Comparison of ENCODE assay signal across 16 cellular contexts in genomic region chr3:159845737-159846136, GRCh38. TPM values are rescaled to one million over a fixed set of nuclear protein-coding genes. Genes with fewer than 3 reads are reported as not detected.
DNase-seq lines count a peak whose midpoint lies in the region; FAIRE-seq and TF ChIP-seq lines count a peak whose summit lies in the region.
"Had no signal": no experiment of that assay in that cellular context is flagged by ENCODE, and none has a peak within 500 bp of the region (broad histone marks: within the 10 kb centered on the region; RNA-seq: fewer than 3 reads in every experiment).

No MANE protein-coding gene starts in this region.

- H3K36me3 ChIP-seq in keratinocyte (ENCODE audit: control insufficient read depth in 2 of 2, extremely low read depth in 1 of 2, insufficient read depth in 2 of 2, low read length in 2 of 2) (no peaks in the 10 kb centered on the region), sigmoid colon (no peaks in the 10 kb centered on the region)

- H3K79me2 ChIP-seq in keratinocyte (ENCODE audit: control insufficient read depth, insufficient read depth, low read length) = peaks cover 81% of the 10 kb centered on the region

- H3K4me3 ChIP-seq in keratinocyte (ENCODE audit: control insufficient read depth in 2 of 3, extremely low read depth in 1 of 3, insufficient read depth in 2 of 3, low read depth in 1 of 3, low read length in 3 of 3) = no peak overlapping the region
- no peak overlapping the region for H3K4me3 ChIP-seq in sigmoid colon
- H3K4me3 ChIP-seq: SK-N-MC had no signal

- TF ChIP-seq EP300 in sigmoid colon (IDR thresholded peaks at IDR 0.05) = no peak

- TF ChIP-seq POLR2A in GM12891 (IDR thresholded peaks at IDR 0.05; ENCODE audit: low read depth, low read length) (no peak), sigmoid colon (IDR thresholded peaks at IDR 0.05) (no peak)

- dilution Hi-C loops in keratinocyte (cut with MboI; ENCODE audit: extremely low pct_ligation_motif_present, low sequenced_read_pairs) = no loop called here

- intact Hi-C loops in sigmoid colon (cut with DNase I) = no loop called here

- no peak overlapping the region for H2AFZ ChIP-seq in keratinocyte (ENCODE audit: control insufficient read depth, low read length)

- no peak overlapping the region for H3K9ac ChIP-seq in keratinocyte (ENCODE audit: control insufficient read depth, extremely low read depth, insufficient read depth, low read length)

- H3K9me3 ChIP-seq in keratinocyte (ENCODE audit: control insufficient read depth, low read depth, low read length) (no peaks in the 10 kb centered on the region), sigmoid colon (no peaks in the 10 kb centered on the region)

- H4K20me1 ChIP-seq in keratinocyte (ENCODE audit: control insufficient read depth, extremely low read depth, insufficient read depth, low read length) = no peaks in the 10 kb centered on the region

- DNase-seq in GM12891 (ENCODE audit: insufficient read length, low spot score) (no peak), keratinocyte (ENCODE audit: low read depth, low spot score) (no peak), sigmoid colon (no peak), activated gamma-delta T cell (lab: John Stamatoyannopoulos, UW) (no peak), NCI-H524 (lab: John Stamatoyannopoulos, UW) (no peak)
- DNase-seq in activated CD4-positive, alpha-beta T cell treated with anti-CD3 and anti-CD28 coated beads, Interleukin-2, amount 50 U/mL, for 1 hour = no peak
- DNase-seq: COR-L47, DMS53, HCEC 1CT, NCI-H1436, NCI-H2029, NCI-H510A treated with DMSO at 0.1 percent for 48 hours, Right ventricle myocardium superior had no signal

- H3K4me1 ChIP-seq in keratinocyte (ENCODE audit: control insufficient read depth, extremely low read depth, insufficient read depth, low read length) (peaks cover 12% of the 10 kb centered on the region), sigmoid colon (peaks cover 0 to 86% (median 78%) of the 10 kb centered on the region in 4 donors)

- H3K27me3 ChIP-seq in keratinocyte (ENCODE audit: control insufficient read depth, extremely low read depth, insufficient read depth, low read length) (no peaks in the 10 kb centered on the region), sigmoid colon (no peaks in the 10 kb centered on the region)

- TF ChIP-seq CTCF in keratinocyte (optimal IDR thresholded peaks at IDR 0.05 in 1 of 3, IDR thresholded peaks at IDR 0.05 in 1 of 3, conservative IDR thresholded peaks at IDR 0.05 in 1 of 3; ENCODE audit: extremely low read depth in 1 of 3, insufficient read depth in 2 of 3, low read length in 3 of 3) (no peak), sigmoid colon (IDR thresholded peaks at IDR 0.05) (no peak)

- 82 to 93% methylated on average over 3 of the region's 3 CpGs for WGBS in sigmoid colon, 2 donors

- H3K4me2 ChIP-seq in keratinocyte (ENCODE audit: control insufficient read depth, extremely low read depth, insufficient read depth, low read depth, low read length) = peak overlapping the region; percentile 83

- peaks cover 2% of the 10 kb centered on the region for H3K9me1 ChIP-seq in keratinocyte (ENCODE audit: control insufficient read depth, extremely low read depth, insufficient read depth, low read length)

- peak overlapping the region; percentile 2 for H3K27ac ChIP-seq in angular gyrus (ENCODE audit: low read depth, low read length)
- no peak overlapping the region for H3K27ac ChIP-seq in keratinocyte (ENCODE audit: control insufficient read depth, insufficient read depth, low read length)
- peak overlapping the region in 3 of 4 donors; percentile 57 to 85 (median 84) for H3K27ac ChIP-seq in sigmoid colon
- H3K27ac ChIP-seq: HL-60, SK-N-MC had no signal

- FAIRE-seq in GM12891 (lab: Jason Lieb, UNC) (peak; percentile 33), keratinocyte (lab: Jason Lieb, UNC) (no peak)

TF ChIP-seq in GM12891, 5 proteins besides CTCF, POLR2A, EP300 and RAD21:
- TF ChIP-seq PAX5 (IDR thresholded peaks at IDR 0.05; ENCODE audit: insufficient read depth, low read length, severe bottlenecking) (no peak), TAF1 (IDR thresholded peaks at IDR 0.05; ENCODE audit: low read depth, low read length) (no peak), POLR2AphosphoS5 (IDR thresholded peaks at IDR 0.05; ENCODE audit: low read depth, low read length) (no peak)
TF ChIP-seq in GM12891: peak in this region for 0.

RNA-seq across cellular contexts. Expression of gene SCHIP1, which starts 6.1 kb away (rescaled TPM):
- 2.8 TPM for polyA plus RNA-seq in GM12891 (2012; ENCODE audit: low read depth, missing spikeins)
- polyA plus RNA-seq in keratinocyte = 0.80 to 3.1 TPM (median 1.5 TPM) in 3 replicates
- 3.5 TPM for polyA plus RNA-seq in keratinocyte (2011; ENCODE audit: low read depth)
- polyA plus RNA-seq in keratinocyte (2011; cell fraction: cytosol; rRNA removed) = 0.27 and 0.63 TPM in 2 replicates
- polyA plus RNA-seq in keratinocyte (2011; cell fraction: nucleus; rRNA removed) = 3.5 and 3.6 TPM in 2 replicates
- 0.79 and 1.9 TPM in 2 replicates for polyA plus RNA-seq in keratinocyte (2012; ENCODE audit: low replicate concordance)
- 5.1 to 7.7 TPM (median 7.5 TPM) in 3 replicates for polyA minus RNA-seq in keratinocyte
- polyA minus RNA-seq in keratinocyte (2011; cell fraction: cytosol; rRNA and poly(A)+ RNA removed) = not detected
- 7.0 and 22.3 TPM in 2 replicates for polyA minus RNA-seq in keratinocyte (2011; cell fraction: nucleus; rRNA and poly(A)+ RNA removed)
- 10 to 100 TPM; 19.9 to 44.1 (median 31.3) TPM for total RNA-seq in sigmoid colon
- polyA plus RNA-seq in sigmoid colon = 1 to 10 TPM in 2 of 3 donors, not detected in 1; 1.8 to 4.1 TPM
